22 cellular contexts compared by ENCODE assay signal in the genomic region with DNA sequence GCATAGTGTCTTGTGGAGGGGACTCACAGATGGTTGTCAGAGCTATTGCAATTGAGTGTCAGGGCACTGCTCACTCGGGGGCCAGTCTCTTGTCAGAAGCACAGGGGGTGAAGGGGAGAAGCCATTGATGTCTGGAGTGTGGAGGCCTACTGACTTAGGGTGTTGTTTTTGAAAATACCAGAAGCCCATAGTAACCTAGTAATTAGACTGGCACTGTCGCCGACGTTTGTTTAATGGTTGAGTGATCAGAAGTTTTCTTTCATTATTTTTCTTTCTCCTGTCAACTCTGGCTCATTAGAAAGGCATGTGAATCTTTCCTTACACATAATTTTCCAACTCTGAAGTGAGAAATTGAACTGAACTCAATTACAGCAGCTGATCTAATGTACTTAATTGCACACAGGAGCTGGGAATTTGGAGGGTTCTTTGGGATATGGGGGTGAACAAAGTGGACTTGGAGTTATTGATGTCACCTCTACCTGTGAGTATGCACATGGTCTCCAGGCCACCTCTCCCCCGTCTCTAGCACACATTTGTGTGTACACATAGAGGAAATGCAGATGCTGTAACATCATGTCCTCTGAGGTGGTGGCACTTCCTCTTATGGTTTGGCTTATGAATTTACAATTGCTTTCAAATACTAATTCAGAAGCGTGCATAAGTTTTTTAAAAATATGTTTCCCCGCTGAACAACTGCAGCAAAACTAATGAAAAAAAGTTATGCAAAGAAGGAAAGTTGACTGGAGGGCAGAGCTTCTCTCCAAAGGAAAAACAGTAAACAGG.
DNase-seq lines count a peak whose midpoint lies in the region; ATAC-seq and TF ChIP-seq lines count a peak whose summit lies in the region.
"Had no signal": no experiment of that assay in that cellular context is flagged by ENCODE, and none has a peak within 500 bp of the region (broad histone marks: within the 10 kb centered on the region; RNA-seq: fewer than 3 reads in every experiment).

No MANE protein-coding gene starts in this region.

- peaks cover 26% of the 10 kb centered on the region for H3K4me1 ChIP-seq in OCI-LY3 (ENCODE audit: low read length)
- H3K4me1 ChIP-seq: SJSA1 had no signal

- H3K79me2 ChIP-seq in OCI-LY3 (ENCODE audit: low read length) = no peaks in the 10 kb centered on the region

- no peaks in the 10 kb centered on the region for H3K36me3 ChIP-seq in OCI-LY3 (replicated peaks; ENCODE audit: low read depth, low read length)
- H3K36me3 ChIP-seq: SJSA1 had no signal

- peak overlapping the region; percentile 56 for H2AFZ ChIP-seq in OCI-LY3 (ENCODE audit: low read depth, low read length)
- H2AFZ ChIP-seq: GM23338 had no signal

- H3K9me3 ChIP-seq in OCI-LY3 (ENCODE audit: insufficient read depth, low read length) = 0 out of 2 replicates have a peak, but pooled peaks cover 4% of the 10 kb centered on the region
- H3K9me3 ChIP-seq: SJSA1 had no signal

- H3K4me3 Mint-ChIP-seq in neural crest cell = no peak overlapping the region
- H3K4me3 Mint-ChIP-seq: B cell; CD4-positive, alpha-beta T cell; GM23338; IgD-negative memory B cell had no signal

- H3K27me3 ChIP-seq in OCI-LY3 (ENCODE audit: low read depth, low read length) = no peaks in the 10 kb centered on the region
- H3K27me3 ChIP-seq: SJSA1 had no signal

- H3K36me3 Mint-ChIP-seq in neural crest cell (ENCODE audit: low read depth) = no peaks in the 10 kb centered on the region
- H3K36me3 Mint-ChIP-seq: IgD-negative memory B cell had no signal

- H3K4me1 Mint-ChIP-seq in neural crest cell = peaks cover 6% of the 10 kb centered on the region
- H3K4me1 Mint-ChIP-seq: B cell, GM23338 had no signal

- DNase-seq in Kasumi-1 (lab: John Stamatoyannopoulos, UW) (peak; percentile 26 to 29), epithelial cell of proximal tubule (ENCODE audit: low read depth) (peak; percentile 39), neural crest cell (ENCODE audit: low read depth, low spot score) (no peak), T-helper 2 cell (no peak), cerebellum (ENCODE audit: low spot score) (no peak), anterior cingulate cortex (lab: John Stamatoyannopoulos, UW) (no peak)
- DNase-seq: Calu3; CD4-positive, alpha-beta T cell; DMS53; NCI-H1694; NCI-H2227 treated with DMSO at 0.1 percent for 48 hours; NCI-H524 treated with DMSO at 0.1 percent for 48 hours; OCI-M1; SW 1271 had no signal

- H3K4me3 ChIP-seq in OCI-LY3 (ENCODE audit: low read length) = peak overlapping the region; percentile 33
- no peak overlapping the region for H3K4me3 ChIP-seq in epithelial cell of proximal tubule (ENCODE audit: low read depth, low read length)
- H3K4me3 ChIP-seq: GM23338, SJSA1 had no signal

- H3K27ac Mint-ChIP-seq in neural crest cell (ENCODE audit: unreplicated experiment) = peak overlapping the region; percentile 13
- H3K27ac Mint-ChIP-seq: B cell; CD4-positive, alpha-beta T cell; GM23338; IgD-negative memory B cell had no signal

- H3K9ac ChIP-seq in OCI-LY3 (ENCODE audit: low read length) = peak overlapping the region; percentile 11; the same call in 1 of the 2 replicates

- no peak for ATAC-seq in HG03460 (IDR thresholded peaks at IDR 0.05; ENCODE audit: unreplicated experiment)
- ATAC-seq: GM23338, HCT116 had no signal

- H3K27ac ChIP-seq in OCI-LY3 (ENCODE audit: low read length) = peak overlapping the region; percentile 51
- H3K27ac ChIP-seq: HL-60, SJSA1 had no signal

- H3K9me3 Mint-ChIP-seq in neural crest cell = no peaks in the 10 kb centered on the region

- no peak for TF ChIP-seq CTCF in OCI-LY3 (IDR thresholded peaks at IDR 0.05; ENCODE audit: low read depth, low read length)
- no peak for TF ChIP-seq CTCF in epithelial cell of proximal tubule (conservative IDR thresholded peaks at IDR 0.05; ENCODE audit: low read depth, low read length)
- no peak for TF ChIP-seq CTCF in neural crest cell (conservative IDR thresholded peaks at IDR 0.05)

- no peaks in the 10 kb centered on the region for H4K20me1 ChIP-seq in OCI-LY3 (ENCODE audit: insufficient read depth, low read length)

- peaks cover 12% of the 10 kb centered on the region for H3K27me3 Mint-ChIP-seq in neural crest cell (ENCODE audit: low read depth)
- H3K27me3 Mint-ChIP-seq: B cell; CD4-positive, alpha-beta T cell had no signal

- H3K4me2 ChIP-seq in OCI-LY3 (ENCODE audit: low read length) = peak overlapping the region; percentile 62
- H3K4me2 ChIP-seq: GM23338 had no signal

Comparison
In these comparisons a context has a peak if more than half of its experiments do, and no peak if none do; other contexts are left out.
1. DNase-seq: peak in Kasumi-1 (2 of 2) and epithelial cell of proximal tubule (single experiment); none in neural crest cell (single experiment), T-helper 2 cell (0 of 5), cerebellum (single experiment) and anterior cingulate cortex (0 of 58).